1 cellular context compared by ENCODE assay signal in genomic region chr17:49209061-49209571, GRCh38.
TF ChIP-seq lines count a peak whose summit lies in the region.

No MANE protein-coding gene starts in this region.

TF ChIP-seq in GM23338, 12 proteins besides CTCF, POLR2A, EP300 and RAD21 (continued from another document):
- TF ChIP-seq JUNB (IDR thresholded peaks at IDR 0.05; ENCODE audit: unreplicated experiment) (no peak), ZNF462 (CRISPR knock-in tag; IDR thresholded peaks at IDR 0.05) (no peak), POLR2AphosphoS5 (IDR thresholded peaks at IDR 0.05; ENCODE audit: low read depth) (no peak), EZH2 (IDR thresholded peaks at IDR 0.05; ENCODE audit: low read depth, unreplicated experiment) (no peak)
